18 cellular contexts compared by ENCODE assay signal in the genomic region with DNA sequence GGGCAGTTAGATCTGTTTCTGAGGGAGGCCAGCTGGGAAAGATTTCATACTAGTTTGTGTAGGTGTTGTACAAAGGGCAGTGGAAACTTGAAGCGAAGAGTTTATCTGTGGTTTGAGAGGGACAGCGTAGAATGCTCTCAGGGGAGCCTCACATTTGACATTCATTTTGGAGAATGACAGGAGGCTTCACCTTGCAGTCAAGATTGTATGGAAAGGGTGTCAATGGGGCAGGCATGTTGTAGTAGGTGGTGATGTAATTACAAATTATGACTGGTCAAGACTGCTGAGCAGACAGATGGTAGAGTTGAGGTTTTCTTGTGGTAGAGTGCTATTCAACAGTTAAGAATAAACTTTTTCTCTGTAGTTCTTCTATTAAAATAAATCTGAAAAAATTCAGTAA. TPM values are rescaled to one million over a fixed set of nuclear protein-coding genes. Genes with fewer than 3 reads are reported as not detected.
A peak's percentile ranks its signal among the peaks of the same experiment; 100 is the strongest.
DNase-seq lines count a peak whose midpoint lies in the region; ATAC-seq and TF ChIP-seq lines count a peak whose summit lies in the region.
"Had no signal": no experiment of that assay in that cellular context is flagged by ENCODE, and none has a peak within 500 bp of the region (broad histone marks: within the 10 kb centered on the region; RNA-seq: fewer than 3 reads in every experiment).

No MANE protein-coding gene starts in this region.

- no peaks in the 10 kb centered on the region for H3K9me3 ChIP-seq in CD8-positive, alpha-beta T cell (ENCODE audit: low read length)
- no peaks in the 10 kb centered on the region for H3K9me3 ChIP-seq in upper lobe of right lung

- H3K27me3 ChIP-seq in CD8-positive, alpha-beta T cell (ENCODE audit: insufficient read depth, low read length): no peaks in the 10 kb centered on the region
- H3K27me3 ChIP-seq in upper lobe of right lung: no peaks in the 10 kb centered on the region

- ATAC-seq in CD8-positive, alpha-beta T cell: no peak
- no peak for ATAC-seq in upper lobe of right lung
- ATAC-seq in HG02973 (IDR thresholded peaks at IDR 0.05; ENCODE audit: unreplicated experiment): no peak
- ATAC-seq: GM12878, HepG2 had no signal

- POLR2A ChIA-PET in activated CD4-positive, alpha-beta T cell treated with anti-CD3 and anti-CD28 coated beads, Interleukin-2, amount 10 ng/mL, durations not matched to agents 7 days and 5 days (lab: Charles Lee): no interaction called here
- POLR2A ChIA-PET in CD8-positive, alpha-beta T cell (lab: Charles Lee): no interaction called here

- peaks cover 8% of the 10 kb centered on the region for H3K4me1 ChIP-seq in CD8-positive, alpha-beta T cell (ENCODE audit: insufficient read depth, low read length)
- H3K4me1 ChIP-seq in upper lobe of right lung: no peaks in the 10 kb centered on the region

- peaks cover 41% of the 10 kb centered on the region for H3K36me3 ChIP-seq in CD8-positive, alpha-beta T cell (ENCODE audit: insufficient read depth, low read length)
- H3K36me3 ChIP-seq in upper lobe of right lung: peaks cover 6% of the 10 kb centered on the region

- CTCF ChIA-PET in activated CD4-positive, alpha-beta T cell treated with anti-CD3 and anti-CD28 coated beads, Interleukin-2, amount 10 ng/mL, durations not matched to agents 7 days and 5 days (lab: Charles Lee): no interaction called here
- CTCF ChIA-PET in CD8-positive, alpha-beta T cell (lab: Charles Lee): no interaction called here

- H3K4me3 ChIP-seq in CD8-positive, alpha-beta T cell (ENCODE audit: low read depth, low read length): no peak overlapping the region
- no peak overlapping the region for H3K4me3 ChIP-seq in upper lobe of right lung
- H3K4me3 ChIP-seq: GM12878 had no signal

- no peak for TF ChIP-seq CTCF in CD8-positive, alpha-beta T cell (IDR thresholded peaks at IDR 0.05)
- TF ChIP-seq CTCF in endothelial cell (IDR thresholded peaks at IDR 0.05; ENCODE audit: unreplicated experiment) (no peak), upper lobe of right lung (IDR thresholded peaks at IDR 0.05) (no peak)

- H3K4me3 Mint-ChIP-seq in activated CD4-positive, alpha-beta T cell treated with anti-CD3 and anti-CD28 coated beads, Interleukin-2, amount 10 ng/mL, durations not matched to agents 7 days and 5 days: no peak overlapping the region
- no peak overlapping the region for H3K4me3 Mint-ChIP-seq in CD8-positive, alpha-beta T cell
- peak overlapping the region; percentile 19 for H3K4me3 Mint-ChIP-seq in activated T-helper 1 cell treated with anti-CD3 and anti-CD28 coated beads, Interleukin-12 subunit alpha, Interleukin-12 subunit beta, Interleukin-2, Interleukin-4 antibody, amounts not matched to agents 30 ng/mL and 10 ng/mL and 1 ng/mL, durations not matched to agents 14 hours and 24 hours and 36 hours
- peak overlapping the region; percentile 73 for H3K4me3 Mint-ChIP-seq in endothelial cell (ENCODE audit: unreplicated experiment)
- H3K4me3 Mint-ChIP-seq: CD14-positive monocyte, H9 had no signal

- H3K27me3 Mint-ChIP-seq in activated CD4-positive, alpha-beta T cell treated with anti-CD3 and anti-CD28 coated beads, Interleukin-2, amount 10 ng/mL, durations not matched to agents 7 days and 5 days: no peaks in the 10 kb centered on the region
- H3K27me3 Mint-ChIP-seq in CD8-positive, alpha-beta T cell (ENCODE audit: low read depth): no peaks in the 10 kb centered on the region
- H3K27me3 Mint-ChIP-seq in activated T-helper 1 cell treated with anti-CD3 and anti-CD28 coated beads, Interleukin-12 subunit alpha, Interleukin-12 subunit beta, Interleukin-2, Interleukin-4 antibody, amounts not matched to agents 30 ng/mL and 10 ng/mL and 1 ng/mL, durations not matched to agents 14 hours and 24 hours and 36 hours (ENCODE audit: insufficient read depth): no peaks in the 10 kb centered on the region
- H3K27me3 Mint-ChIP-seq in endothelial cell (ENCODE audit: unreplicated experiment): peaks cover 4% of the 10 kb centered on the region

- H3K36me3 Mint-ChIP-seq in activated CD4-positive, alpha-beta T cell treated with anti-CD3 and anti-CD28 coated beads, Interleukin-2, amount 10 ng/mL, durations not matched to agents 7 days and 5 days (ENCODE audit: low read depth): peaks cover 76% of the 10 kb centered on the region
- peaks cover 97% of the 10 kb centered on the region for H3K36me3 Mint-ChIP-seq in CD8-positive, alpha-beta T cell
- H3K36me3 Mint-ChIP-seq in activated T-helper 1 cell treated with anti-CD3 and anti-CD28 coated beads, Interleukin-12 subunit alpha, Interleukin-12 subunit beta, Interleukin-2, Interleukin-4 antibody, amounts not matched to agents 30 ng/mL and 10 ng/mL and 1 ng/mL, durations not matched to agents 14 hours and 24 hours and 36 hours (ENCODE audit: low read depth): peaks cover 73% of the 10 kb centered on the region
- peaks cover 51% of the 10 kb centered on the region for H3K36me3 Mint-ChIP-seq in endothelial cell (ENCODE audit: low read depth, unreplicated experiment)

- peak overlapping the region; percentile 26 for H3K27ac Mint-ChIP-seq in activated CD4-positive, alpha-beta T cell treated with anti-CD3 and anti-CD28 coated beads, Interleukin-2, amount 10 ng/mL, durations not matched to agents 7 days and 5 days
- peak overlapping the region; percentile 38 for H3K27ac Mint-ChIP-seq in CD8-positive, alpha-beta T cell
- peak overlapping the region; percentile 49 for H3K27ac Mint-ChIP-seq in activated T-helper 1 cell treated with anti-CD3 and anti-CD28 coated beads, Interleukin-12 subunit alpha, Interleukin-12 subunit beta, Interleukin-2, Interleukin-4 antibody, amounts not matched to agents 30 ng/mL and 10 ng/mL and 1 ng/mL, durations not matched to agents 14 hours and 24 hours and 36 hours
- H3K27ac Mint-ChIP-seq in endothelial cell (ENCODE audit: unreplicated experiment): no peak overlapping the region
- H3K27ac Mint-ChIP-seq: CD14-positive monocyte, H9 had no signal

- H3K9me3 Mint-ChIP-seq in activated CD4-positive, alpha-beta T cell treated with anti-CD3 and anti-CD28 coated beads, Interleukin-2, amount 10 ng/mL, durations not matched to agents 7 days and 5 days: no peaks in the 10 kb centered on the region
- H3K9me3 Mint-ChIP-seq in CD8-positive, alpha-beta T cell: no peaks in the 10 kb centered on the region
- H3K9me3 Mint-ChIP-seq in activated T-helper 1 cell treated with anti-CD3 and anti-CD28 coated beads, Interleukin-12 subunit alpha, Interleukin-12 subunit beta, Interleukin-2, Interleukin-4 antibody, amounts not matched to agents 30 ng/mL and 10 ng/mL and 1 ng/mL, durations not matched to agents 14 hours and 24 hours and 36 hours: no peaks in the 10 kb centered on the region
- no peaks in the 10 kb centered on the region for H3K9me3 Mint-ChIP-seq in endothelial cell (ENCODE audit: unreplicated experiment)
- H3K9me3 Mint-ChIP-seq: CD14-positive monocyte, H9 had no signal

- H3K4me1 Mint-ChIP-seq in activated CD4-positive, alpha-beta T cell treated with anti-CD3 and anti-CD28 coated beads, Interleukin-2, amount 10 ng/mL, durations not matched to agents 7 days and 5 days: peaks cover 84% of the 10 kb centered on the region
- H3K4me1 Mint-ChIP-seq in CD8-positive, alpha-beta T cell (ENCODE audit: low read depth): peaks cover 90% of the 10 kb centered on the region
- peaks cover 88% of the 10 kb centered on the region for H3K4me1 Mint-ChIP-seq in activated T-helper 1 cell treated with anti-CD3 and anti-CD28 coated beads, Interleukin-12 subunit alpha, Interleukin-12 subunit beta, Interleukin-2, Interleukin-4 antibody, amounts not matched to agents 30 ng/mL and 10 ng/mL and 1 ng/mL, durations not matched to agents 14 hours and 24 hours and 36 hours (ENCODE audit: low read depth)
- H3K4me1 Mint-ChIP-seq in endothelial cell (ENCODE audit: unreplicated experiment): peaks cover 79% of the 10 kb centered on the region
- H3K4me1 Mint-ChIP-seq: H9 had no signal

- no peak overlapping the region for H3K27ac ChIP-seq in CD8-positive, alpha-beta T cell (ENCODE audit: low read depth, low read length)
- no peak overlapping the region for H3K27ac ChIP-seq in upper lobe of right lung
- H3K27ac ChIP-seq: KMS-11 had no signal

- no peak for DNase-seq in activated CD4-positive, alpha-beta T cell treated with anti-CD3 and anti-CD28 coated beads, Interleukin-2, amount 10 ng/mL, durations not matched to agents 7 days and 5 days
- no peak for DNase-seq in activated CD4-positive, alpha-beta T cell treated with anti-CD3 and anti-CD28 coated beads, Interleukin-2, amount 50 U/mL, for 4 hours
- no peak for DNase-seq in CD8-positive, alpha-beta T cell
- DNase-seq in activated T-helper 1 cell treated with anti-CD3 and anti-CD28 coated beads, Interleukin-12 subunit alpha, Interleukin-12 subunit beta, Interleukin-2, Interleukin-4 antibody, amounts not matched to agents 30 ng/mL and 10 ng/mL and 1 ng/mL, durations not matched to agents 14 hours and 24 hours and 36 hours (ENCODE audit: low spot score): no peak
- DNase-seq in endothelial cell (ENCODE audit: low spot score) (no peak), upper lobe of right lung (no peak), hippocampal formation (lab: John Stamatoyannopoulos, UW) (no peak)
- DNase-seq: DMS53, H9, NCI-H1092, NCI-H1694 treated with DMSO at 0.1 percent for 48 hours had no signal

- intact Hi-C loops in CD8-positive, alpha-beta T cell (cut with DNase I, micrococcal nuclease): no loop called here
- intact Hi-C loops in activated T-helper 1 cell treated with anti-CD3 and anti-CD28 coated beads, Interleukin-12 subunit alpha, Interleukin-12 subunit beta, Interleukin-2, Interleukin-4 antibody, amounts not matched to agents 30 ng/mL and 10 ng/mL and 1 ng/mL, durations not matched to agents 14 hours and 24 hours and 36 hours (cut with micrococcal nuclease): no loop called here
- intact Hi-C loops in upper lobe of right lung (cut with DNase I): no loop called here

RNA-seq across cellular contexts. Expression of gene RPS4Y1, which starts 7.0 kb away (rescaled TPM):
- total RNA-seq in activated CD4-positive, alpha-beta T cell treated with anti-CD3 and anti-CD28 coated beads, Interleukin-2, amount 10 ng/mL, durations not matched to agents 7 days and 5 days: 100 to 1,000 TPM; 267 to 297 TPM
- 100 to 1,000 TPM; 510 to 516 TPM for total RNA-seq in CD8-positive, alpha-beta T cell
- total RNA-seq in activated T-helper 1 cell treated with anti-CD3 and anti-CD28 coated beads, Interleukin-12 subunit alpha, Interleukin-12 subunit beta, Interleukin-2, Interleukin-4 antibody, amounts not matched to agents 30 ng/mL and 10 ng/mL and 1 ng/mL, durations not matched to agents 14 hours and 24 hours and 36 hours: 238 and 247 TPM in 2 replicates
- 255 TPM for total RNA-seq in endothelial cell (ENCODE audit: unreplicated experiment)
- 262 TPM for total RNA-seq in upper lobe of right lung
- total RNA-seq: A673, H9, MCF 10A had no signal

Comparison
In these comparisons a context has a peak if more than half of its experiments do, and no peak if none do; other contexts are left out.
1. H3K4me3 Mint-ChIP-seq: peak in activated T-helper 1 cell treated with anti-CD3 and anti-CD28 coated beads, Interleukin-12 subunit alpha, Interleukin-12 subunit beta, Interleukin-2, Interleukin-4 antibody, amounts not matched to agents 30 ng/mL and 10 ng/mL and 1 ng/mL, durations not matched to agents 14 hours and 24 hours and 36 hours (single experiment) and endothelial cell (single experiment); none in activated CD4-positive, alpha-beta T cell treated with anti-CD3 and anti-CD28 coated beads, Interleukin-2, amount 10 ng/mL, durations not matched to agents 7 days and 5 days (single experiment) and CD8-positive, alpha-beta T cell (single experiment).